ENCODE assay signal across 2 cellular contexts in genomic region chr3:25455316-25456232, GRCh38.
TF ChIP-seq lines count a peak whose summit lies in the region.

No MANE protein-coding gene starts in this region.

TF ChIP-seq in liver, 16 proteins besides CTCF, POLR2A, EP300 and RAD21:
- TF ChIP-seq ZBTB33 (IDR thresholded peaks at IDR 0.05) (no peak), NR2F2 (IDR thresholded peaks at IDR 0.05) (no peak), RXRA (IDR thresholded peaks at IDR 0.05) (no peak), FOXA1 (IDR thresholded peaks at IDR 0.05) (no peak), GABPA (IDR thresholded peaks at IDR 0.05 in 1 of 2, conservative IDR thresholded peaks at IDR 0.05 in 1 of 2) (no peak), HNF4A (conservative IDR thresholded peaks at IDR 0.05) (no peak), EGR1 (IDR thresholded peaks at IDR 0.05; ENCODE audit: low read depth in 2 of 2) (no peak), ATF3 (IDR thresholded peaks at IDR 0.05) (no peak), JUND (IDR thresholded peaks at IDR 0.05) (no peak), MAX (IDR thresholded peaks at IDR 0.05) (no peak), YY1 (IDR thresholded peaks at IDR 0.05) (no peak), REST (IDR thresholded peaks at IDR 0.05) (no peak)

TF ChIP-seq in HepG2, 621 proteins besides CTCF, POLR2A, EP300 and RAD21 (continued from another document):
- TF ChIP-seq TCF7L2 (IDR thresholded peaks at IDR 0.05; ENCODE audit: low read depth, low read length): no peak
- no peak for TF ChIP-seq ZFP36L2 (CRISPR knock-in tag; IDR thresholded peaks at IDR 0.05)
- TF ChIP-seq USF2 (IDR thresholded peaks at IDR 0.05; ENCODE audit: low read depth, low read length): no peak
- no peak for TF ChIP-seq USF2 (CRISPR knock-in tag; IDR thresholded peaks at IDR 0.05; ENCODE audit: borderline replicate concordance)
- TF ChIP-seq TAF15 (IDR thresholded peaks at IDR 0.05; ENCODE audit: low read depth, low read length, poor library complexity, severe bottlenecking): no peak
- TF ChIP-seq BRD4 (CRISPR knock-in tag; IDR thresholded peaks at IDR 0.05): no peak
- TF ChIP-seq ZSCAN25 (CRISPR knock-in tag; IDR thresholded peaks at IDR 0.05): no peak
- no peak for TF ChIP-seq ZNF282 (IDR thresholded peaks at IDR 0.05; ENCODE audit: partially characterized antibody)
- TF ChIP-seq MATR3 (CRISPR knock-in tag; IDR thresholded peaks at IDR 0.05): no peak
- TF ChIP-seq ARNT2 (CRISPR knock-in tag; IDR thresholded peaks at IDR 0.05; ENCODE audit: low read depth): no peak
- no peak for TF ChIP-seq MNT (IDR thresholded peaks at IDR 0.05)
- no peak for TF ChIP-seq MYPOP (CRISPR knock-in tag; IDR thresholded peaks at IDR 0.05)
- no peak for TF ChIP-seq ZNF720 (CRISPR knock-in tag; IDR thresholded peaks at IDR 0.05)
- no peak for TF ChIP-seq ZNF672 (CRISPR knock-in tag; IDR thresholded peaks at IDR 0.05)
